10 cellular contexts compared by ENCODE assay signal in the genomic region with DNA sequence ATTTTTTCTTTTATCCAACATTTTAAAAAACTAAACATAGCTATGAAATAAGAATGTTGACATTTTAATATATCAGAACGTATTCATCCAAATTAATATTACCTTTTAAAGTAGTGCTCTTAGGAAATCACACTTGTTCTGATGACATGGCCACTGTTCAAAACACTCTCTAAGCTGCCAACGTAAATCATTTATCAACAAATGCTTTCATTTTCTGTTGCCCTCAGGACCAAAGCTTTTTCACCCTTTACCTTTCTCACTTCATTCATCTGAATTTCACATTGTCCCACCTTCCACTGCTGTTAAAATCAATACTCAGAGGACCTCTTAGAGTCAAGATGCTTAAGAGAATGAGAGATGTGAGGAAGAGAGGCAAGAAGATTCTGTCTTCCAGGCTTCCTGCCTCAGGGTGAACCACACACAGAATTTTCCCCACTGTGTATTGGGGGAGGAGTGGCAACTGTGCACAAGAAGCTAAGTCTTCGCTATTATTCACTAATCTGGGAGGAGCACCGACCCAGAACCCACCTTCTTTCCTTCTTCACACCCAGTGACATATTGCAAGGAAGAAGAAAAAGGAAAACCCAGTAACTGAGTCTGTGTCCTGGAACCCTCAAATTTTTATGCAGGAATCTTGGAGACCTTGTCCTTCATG. TPM values are rescaled to one million over a fixed set of nuclear protein-coding genes. Genes with fewer than 3 reads are reported as not detected.
A peak's percentile ranks its signal among the peaks of the same experiment; 100 is the strongest.
DNase-seq lines count a peak whose midpoint lies in the region; ATAC-seq and TF ChIP-seq lines count a peak whose summit lies in the region.
"Had no signal": no experiment of that assay in that cellular context is flagged by ENCODE, and none has a peak within 500 bp of the region (broad histone marks: within the 10 kb centered on the region; RNA-seq: fewer than 3 reads in every experiment).

No MANE protein-coding gene starts in this region.

- intact Hi-C loops in activated T-helper 2 cell treated with anti-CD3 and anti-CD28 coated beads, Interferon-gamma antibody, Interleukin-2, Interleukin-4, amounts not matched to agents 10 μg/mL and 5 μg/mL and 100 μg/mL, durations not matched to agents 14 hours and 24 hours and 36 hours (cut with micrococcal nuclease) = no loop called here

- H3K36me3 Mint-ChIP-seq in natural killer cell treated with Interleukin-12 subunit alpha and Interleukin-12 subunit beta and Interleukin-15 and Interleukin-18, amount 100 ng/mL, for 72 hours = peaks cover 6% of the 10 kb centered on the region
- peaks cover 16% of the 10 kb centered on the region for H3K36me3 Mint-ChIP-seq in activated T-helper 2 cell treated with anti-CD3 and anti-CD28 coated beads, Interferon-gamma antibody, Interleukin-2, Interleukin-4, amounts not matched to agents 10 μg/mL and 5 μg/mL and 100 μg/mL, durations not matched to agents 14 hours and 24 hours and 36 hours (ENCODE audit: low read depth)

- peak; percentile 18 to 46 for DNase-seq in cardiac fibroblast (ENCODE audit: low read depth in 2 of 2)
- DNase-seq in natural killer cell treated with Interleukin-12 subunit alpha and Interleukin-12 subunit beta and Interleukin-15 and Interleukin-18, amount 100 ng/mL, for 72 hours (ENCODE audit: low spot score) = no peak
- no peak for DNase-seq in activated T-helper 2 cell treated with anti-CD3 and anti-CD28 coated beads, Interferon-gamma antibody, Interleukin-2, Interleukin-4, amounts not matched to agents 10 μg/mL and 5 μg/mL and 100 μg/mL, durations not matched to agents 14 hours and 24 hours and 36 hours (ENCODE audit: low spot score)
- DNase-seq in hepatic stellate cell (ENCODE audit: low spot score) = no peak
- no peak for DNase-seq in stimulated activated naive CD8-positive, alpha-beta T cell treated with anti-CD3 and anti-CD28 coated beads, Interleukin-15, Interleukin-2, amounts not matched to agents 100 U/mL and 50 U/mL, for 24 hours
- no peak for DNase-seq in DMS153 treated with DMSO at 0.1 percent for 48 hours (lab: John Stamatoyannopoulos, UW; ENCODE audit: unreplicated experiment)
- DNase-seq: activated CD4-positive, alpha-beta T cell treated with anti-CD3 and anti-CD28 coated beads, Interleukin-2, amount 50 U/mL, for 48 hours; effector memory CD4-positive, alpha-beta T cell had no signal

- peaks cover 16 to 17% of the 10 kb centered on the region in 2 donors for H3K4me1 Mint-ChIP-seq in natural killer cell treated with Interleukin-12 subunit alpha and Interleukin-12 subunit beta and Interleukin-15 and Interleukin-18, amount 100 ng/mL, for 72 hours (ENCODE audit: low read depth in 2 of 2)
- peaks cover 7% of the 10 kb centered on the region for H3K4me1 Mint-ChIP-seq in activated T-helper 2 cell treated with anti-CD3 and anti-CD28 coated beads, Interferon-gamma antibody, Interleukin-2, Interleukin-4, amounts not matched to agents 10 μg/mL and 5 μg/mL and 100 μg/mL, durations not matched to agents 14 hours and 24 hours and 36 hours (ENCODE audit: low read depth)

- no peaks in the 10 kb centered on the region for H3K27me3 Mint-ChIP-seq in natural killer cell treated with Interleukin-12 subunit alpha and Interleukin-12 subunit beta and Interleukin-15 and Interleukin-18, amount 100 ng/mL, for 72 hours
- H3K27me3 Mint-ChIP-seq in activated T-helper 2 cell treated with anti-CD3 and anti-CD28 coated beads, Interferon-gamma antibody, Interleukin-2, Interleukin-4, amounts not matched to agents 10 μg/mL and 5 μg/mL and 100 μg/mL, durations not matched to agents 14 hours and 24 hours and 36 hours (ENCODE audit: low read depth) = no peaks in the 10 kb centered on the region

- peak overlapping the region in 1 of 2 donors; percentile 51 for H3K27ac Mint-ChIP-seq in natural killer cell treated with Interleukin-12 subunit alpha and Interleukin-12 subunit beta and Interleukin-15 and Interleukin-18, amount 100 ng/mL, for 72 hours
- no peak overlapping the region for H3K27ac Mint-ChIP-seq in activated T-helper 2 cell treated with anti-CD3 and anti-CD28 coated beads, Interferon-gamma antibody, Interleukin-2, Interleukin-4, amounts not matched to agents 10 μg/mL and 5 μg/mL and 100 μg/mL, durations not matched to agents 14 hours and 24 hours and 36 hours

- TF ChIP-seq CTCF in cardiac fibroblast (IDR thresholded peaks at IDR 0.05; ENCODE audit: low read depth, low read length) = no peak

- ATAC-seq in GM18520 (IDR thresholded peaks at IDR 0.05; ENCODE audit: unreplicated experiment) (peak; percentile 56), HG03095 (IDR thresholded peaks at IDR 0.05; ENCODE audit: unreplicated experiment) (peak; percentile 64)
- no peak for ATAC-seq in natural killer cell treated with Interleukin-12 subunit alpha and Interleukin-12 subunit beta and Interleukin-15 and Interleukin-18, amount 100 ng/mL, for 72 hours
- no peak for ATAC-seq in stimulated activated naive CD8-positive, alpha-beta T cell treated with anti-CD3 and anti-CD28 coated beads, Interleukin-15, Interleukin-2, amounts not matched to agents 100 U/mL and 50 U/mL, for 24 hours

- peak overlapping the region in 1 of 2 donors; percentile 4 for H3K4me3 ChIP-seq in cardiac fibroblast (replicated peaks in 1 of 2; ENCODE audit: low read depth in 2 of 2, low read length in 2 of 2)

- H3K9me3 Mint-ChIP-seq in natural killer cell treated with Interleukin-12 subunit alpha and Interleukin-12 subunit beta and Interleukin-15 and Interleukin-18, amount 100 ng/mL, for 72 hours = no peaks in the 10 kb centered on the region
- no peaks in the 10 kb centered on the region for H3K9me3 Mint-ChIP-seq in activated T-helper 2 cell treated with anti-CD3 and anti-CD28 coated beads, Interferon-gamma antibody, Interleukin-2, Interleukin-4, amounts not matched to agents 10 μg/mL and 5 μg/mL and 100 μg/mL, durations not matched to agents 14 hours and 24 hours and 36 hours

- peak overlapping the region; percentile 34 for H3K4me3 Mint-ChIP-seq in natural killer cell treated with Interleukin-12 subunit alpha and Interleukin-12 subunit beta and Interleukin-15 and Interleukin-18, amount 100 ng/mL, for 72 hours
- H3K4me3 Mint-ChIP-seq in activated T-helper 2 cell treated with anti-CD3 and anti-CD28 coated beads, Interferon-gamma antibody, Interleukin-2, Interleukin-4, amounts not matched to agents 10 μg/mL and 5 μg/mL and 100 μg/mL, durations not matched to agents 14 hours and 24 hours and 36 hours (ENCODE audit: low read depth) = no peak overlapping the region

RNA-seq across cellular contexts. Expression of gene HIBADH, which starts 21.0 kb away (rescaled TPM):
- 10 to 100 TPM in 1 of 2 donors, 1 to 10 TPM in 1; 8.9 to 11.4 TPM for total RNA-seq in natural killer cell treated with Interleukin-12 subunit alpha and Interleukin-12 subunit beta and Interleukin-15 and Interleukin-18, amount 100 ng/mL, for 72 hours
- total RNA-seq in activated T-helper 2 cell treated with anti-CD3 and anti-CD28 coated beads, Interferon-gamma antibody, Interleukin-2, Interleukin-4, amounts not matched to agents 10 μg/mL and 5 μg/mL and 100 μg/mL, durations not matched to agents 14 hours and 24 hours and 36 hours = 23.1 and 27.9 TPM in 2 replicates

Comparison
In these comparisons a context has a peak if more than half of its experiments do, and no peak if none do; other contexts are left out.
1. ATAC-seq: peak in GM18520 (single experiment) and HG03095 (single experiment); none in natural killer cell treated with Interleukin-12 subunit alpha and Interleukin-12 subunit beta and Interleukin-15 and Interleukin-18, amount 100 ng/mL, for 72 hours (0 of 2) and stimulated activated naive CD8-positive, alpha-beta T cell treated with anti-CD3 and anti-CD28 coated beads, Interleukin-15, Interleukin-2, amounts not matched to agents 100 U/mL and 50 U/mL, for 24 hours (single experiment).
2. DNase-seq: peak in cardiac fibroblast (2 of 2); none in natural killer cell treated with Interleukin-12 subunit alpha and Interleukin-12 subunit beta and Interleukin-15 and Interleukin-18, amount 100 ng/mL, for 72 hours (single experiment), activated T-helper 2 cell treated with anti-CD3 and anti-CD28 coated beads, Interferon-gamma antibody, Interleukin-2, Interleukin-4, amounts not matched to agents 10 μg/mL and 5 μg/mL and 100 μg/mL, durations not matched to agents 14 hours and 24 hours and 36 hours (single experiment), hepatic stellate cell (single experiment), stimulated activated naive CD8-positive, alpha-beta T cell treated with anti-CD3 and anti-CD28 coated beads, Interleukin-15, Interleukin-2, amounts not matched to agents 100 U/mL and 50 U/mL, for 24 hours (single experiment) and DMS153 treated with DMSO at 0.1 percent for 48 hours (single experiment).